8 cellular contexts compared by ENCODE assay signal in genomic region chr11:8168485-8169257, GRCh38. TPM values are rescaled to one million over a fixed set of nuclear protein-coding genes. Genes with fewer than 3 reads are reported as not detected.
A peak's percentile ranks its signal among the peaks of the same experiment; 100 is the strongest.
DNase-seq lines count a peak whose midpoint lies in the region; ATAC-seq lines count a peak whose summit lies in the region.

Gene RIC3 (minus strand): TSS chr11:8169025. CDS start chr11:8168989, 36 bp downstream.

- peaks cover 13% of the 10 kb centered on the region for H3K4me1 Mint-ChIP-seq in dendritic cell treated with granulocyte-macrophage colony-stimulating factor and Interleukin-4, amounts not matched to agents 40 ng/mL and 50 ng/mL, for 4 days (ENCODE audit: low read depth)

- H3K9ac ChIP-seq in HUES64 (ENCODE audit: low read depth, low read length), result peak within 1 kb of the TSS; percentile 83

- peak; percentile 82 for ATAC-seq in GM19023 (IDR thresholded peaks at IDR 0.05; ENCODE audit: unreplicated experiment)

- H3K9me3 ChIP-seq in HUES64 (ENCODE audit: insufficient read depth, low read depth, low read length), result no peaks in the 10 kb centered on the region
- no peaks in the 10 kb centered on the region for H3K9me3 ChIP-seq in mononuclear cell (ENCODE audit: low read depth, low read length)

- in situ Hi-C loops in KBM-7 (cut with MboI; ENCODE audit: low pct_unique_long_range_greater_than_20kb, low sequenced_read_pairs), result no loop called here

- peak within 1 kb of the TSS; percentile 93 for H3K4me3 ChIP-seq in HUES64 (ENCODE audit: low read length)
- peak within 1 kb of the TSS; percentile 57 for H3K4me3 ChIP-seq in mononuclear cell (ENCODE audit: low read length)

- under 1% methylated on average over 62 of the region's 62 CpGs for WGBS in HUES64

- peak within 1 kb of the TSS; percentile 76; the same call in 1 of the 2 replicates for H3K27ac ChIP-seq in HUES64 (ENCODE audit: low read depth, low read length)

- peaks cover 27% of the 10 kb centered on the region for H3K27me3 ChIP-seq in HUES64 (ENCODE audit: insufficient read depth, low read length)
- peaks cover 50% of the 10 kb centered on the region for H3K27me3 ChIP-seq in mononuclear cell (ENCODE audit: insufficient read depth, low read length)

- H3K27ac Mint-ChIP-seq in dendritic cell treated with granulocyte-macrophage colony-stimulating factor and Interleukin-4, amounts not matched to agents 40 ng/mL and 50 ng/mL, for 4 days, result no peak within 1 kb of the TSS

- H3K36me3 ChIP-seq in HUES64 (ENCODE audit: insufficient read depth, low read length), result no peaks in the 10 kb centered on the region

- peaks cover 57% of the 10 kb centered on the region for H3K27me3 Mint-ChIP-seq in dendritic cell treated with granulocyte-macrophage colony-stimulating factor and Interleukin-4, amounts not matched to agents 40 ng/mL and 50 ng/mL, for 4 days

- peak within 1 kb of the TSS; percentile 48 for H3K4me3 Mint-ChIP-seq in dendritic cell treated with granulocyte-macrophage colony-stimulating factor and Interleukin-4, amounts not matched to agents 40 ng/mL and 50 ng/mL, for 4 days

- intact Hi-C loops in dendritic cell treated with granulocyte-macrophage colony-stimulating factor and Interleukin-4, amounts not matched to agents 40 ng/mL and 50 ng/mL, for 4 days (cut with micrococcal nuclease), result no loop called here

- DNase-seq in activated CD4-positive, alpha-beta T cell treated with anti-CD3 and anti-CD28 coated beads for 24 hours (ENCODE audit: low read depth in 2 of 2), result peak; percentile 26 to 31
- DNase-seq in stimulated activated CD8-positive, alpha-beta memory T cell treated with anti-CD3 and anti-CD28 coated beads, Interleukin-4, amount 100 ng/mL, for 24 hours (ENCODE audit: low read depth), result peak; percentile 34
- DNase-seq in SHP77 treated with DMSO at 0.1 percent for 48 hours (lab: John Stamatoyannopoulos, UW), result no peak
- no peak for DNase-seq in KBM-7

- H3K36me3 Mint-ChIP-seq in dendritic cell treated with granulocyte-macrophage colony-stimulating factor and Interleukin-4, amounts not matched to agents 40 ng/mL and 50 ng/mL, for 4 days (ENCODE audit: low read depth), result no peaks in the 10 kb centered on the region

- H3K9me3 Mint-ChIP-seq in dendritic cell treated with granulocyte-macrophage colony-stimulating factor and Interleukin-4, amounts not matched to agents 40 ng/mL and 50 ng/mL, for 4 days, result no peaks in the 10 kb centered on the region

- H3K4me1 ChIP-seq in HUES64 (ENCODE audit: insufficient read depth, low read length) (peaks cover 7% of the 10 kb centered on the region), mononuclear cell (ENCODE audit: insufficient read depth, low read length) (no peaks in the 10 kb centered on the region)

RNA-seq across cellular contexts. Expression of gene RIC3, which starts in this region (rescaled TPM):
- 9.1 TPM for polyA plus RNA-seq in HUES64 (2013, experiment 1 of 2)
- polyA plus RNA-seq in HUES64 (2013, experiment 2 of 2), result 9.0 TPM
- total RNA-seq in mononuclear cell, result 27.5 TPM

Comparison
In these comparisons a context has a peak if more than half of its experiments do, and no peak if none do; other contexts are left out.
1. DNase-seq: peak in activated CD4-positive, alpha-beta T cell treated with anti-CD3 and anti-CD28 coated beads for 24 hours (2 of 2) and stimulated activated CD8-positive, alpha-beta memory T cell treated with anti-CD3 and anti-CD28 coated beads, Interleukin-4, amount 100 ng/mL, for 24 hours (single experiment); none in SHP77 treated with DMSO at 0.1 percent for 48 hours (single experiment) and KBM-7 (single experiment).